9 cellular contexts compared by ENCODE assay signal in the genomic region with DNA sequence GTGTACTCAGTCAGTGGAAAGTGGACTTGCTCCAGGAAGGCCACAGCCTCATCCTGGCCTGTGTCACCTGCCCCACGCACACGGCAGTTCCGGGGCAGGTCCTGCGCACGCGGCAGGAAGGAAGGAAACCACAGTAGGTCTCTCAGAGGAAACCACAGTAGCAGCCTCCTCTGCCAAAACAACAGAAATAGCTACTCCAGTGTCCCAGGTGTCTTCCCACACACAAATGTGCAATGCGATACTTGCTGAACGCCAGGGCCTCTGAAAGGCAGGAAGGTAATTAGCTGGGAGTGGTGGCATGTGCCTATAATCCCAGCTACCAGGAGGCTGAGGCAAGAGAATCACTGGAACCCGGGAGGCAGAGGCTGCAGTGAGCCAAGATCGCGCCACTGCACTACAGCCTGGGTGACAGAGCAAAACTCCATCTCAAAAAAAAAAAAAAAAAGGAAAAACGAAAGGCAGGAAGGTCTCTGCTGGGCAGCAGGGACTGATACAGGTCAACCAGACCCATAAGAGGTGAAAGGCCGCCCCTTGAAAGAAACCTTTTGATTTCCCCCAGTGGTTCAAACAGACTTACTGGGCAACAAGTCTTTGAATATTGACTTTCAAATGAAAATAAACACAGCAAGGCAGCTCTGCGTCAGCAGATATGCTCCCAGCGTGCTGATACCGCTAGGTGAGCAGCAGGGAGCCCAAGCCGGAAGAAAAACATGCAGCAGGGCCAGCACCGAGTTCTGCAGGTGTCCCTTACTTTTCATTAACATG.
DNase-seq lines count a peak whose midpoint lies in the region; ATAC-seq and TF ChIP-seq lines count a peak whose summit lies in the region.
"Had no signal": no experiment of that assay in that cellular context is flagged by ENCODE, and none has a peak within 500 bp of the region (broad histone marks: within the 10 kb centered on the region; RNA-seq: fewer than 3 reads in every experiment).

No MANE protein-coding gene starts in this region.

- H3K4me1 Mint-ChIP-seq in central memory CD8-positive, alpha-beta T cell, result peaks cover 29% of the 10 kb centered on the region
- H3K4me1 Mint-ChIP-seq: neural crest cell had no signal

- H3K36me3 Mint-ChIP-seq in central memory CD8-positive, alpha-beta T cell (ENCODE audit: insufficient read depth), result peaks cover 14% of the 10 kb centered on the region

- ATAC-seq in HG03025 (IDR thresholded peaks at IDR 0.05; ENCODE audit: low FRiP score, unreplicated experiment), result peak; percentile 83
- ATAC-seq in central memory CD8-positive, alpha-beta T cell (replicated peaks; ENCODE audit: extremely low read depth, poor library complexity, severe bottlenecking), result peak; percentile 96

- no peaks in the 10 kb centered on the region for H3K27me3 Mint-ChIP-seq in central memory CD8-positive, alpha-beta T cell

- peak overlapping the region; percentile 78 for H3K4me3 Mint-ChIP-seq in central memory CD8-positive, alpha-beta T cell
- H3K4me3 Mint-ChIP-seq: neural crest cell had no signal

- H3K4me3 ChIP-seq in foreskin fibroblast (ENCODE audit: low read depth in 1 of 2, low read length in 2 of 2), result no peak overlapping the region

- H3K9me3 Mint-ChIP-seq in central memory CD8-positive, alpha-beta T cell, result no peaks in the 10 kb centered on the region
- H3K9me3 Mint-ChIP-seq: neural crest cell had no signal

- peak overlapping the region; percentile 86 for H3K27ac Mint-ChIP-seq in central memory CD8-positive, alpha-beta T cell (ENCODE audit: low read depth)

- no peak for TF ChIP-seq CTCF in foreskin fibroblast (IDR thresholded peaks at IDR 0.05; ENCODE audit: low read depth, low read length)

- DNase-seq in GM19238 (ENCODE audit: insufficient read length, low spot score), result peak; percentile 73
- peak; percentile 68 for DNase-seq in T-helper 22 cell (ENCODE audit: low read depth)
- DNase-seq in central memory CD8-positive, alpha-beta T cell (ENCODE audit: low spot score in 2 of 2), result peak; percentile 33 to 56
- DNase-seq in stimulated activated CD4-positive, alpha-beta T cell treated with anti-CD3 and anti-CD28 coated beads, Interleukin-4, amount 100 ng/mL, for 4 hours, result peak; percentile 47 to 68
- DNase-seq in AG08396 (ENCODE audit: low spot score), result no peak
- no peak for DNase-seq in foreskin fibroblast
- no peak for DNase-seq in NCI-H1105 (lab: John Stamatoyannopoulos, UW)

Comparison
In these comparisons a context has a peak if more than half of its experiments do, and no peak if none do; other contexts are left out.
1. DNase-seq: peak in GM19238 (single experiment), T-helper 22 cell (single experiment), central memory CD8-positive, alpha-beta T cell (2 of 2) and stimulated activated CD4-positive, alpha-beta T cell treated with anti-CD3 and anti-CD28 coated beads, Interleukin-4, amount 100 ng/mL, for 4 hours (2 of 2); none in AG08396 (single experiment), foreskin fibroblast (0 of 2) and NCI-H1105 (single experiment).